Comparison of ENCODE assay signal across 10 cellular contexts in the genomic region with DNA sequence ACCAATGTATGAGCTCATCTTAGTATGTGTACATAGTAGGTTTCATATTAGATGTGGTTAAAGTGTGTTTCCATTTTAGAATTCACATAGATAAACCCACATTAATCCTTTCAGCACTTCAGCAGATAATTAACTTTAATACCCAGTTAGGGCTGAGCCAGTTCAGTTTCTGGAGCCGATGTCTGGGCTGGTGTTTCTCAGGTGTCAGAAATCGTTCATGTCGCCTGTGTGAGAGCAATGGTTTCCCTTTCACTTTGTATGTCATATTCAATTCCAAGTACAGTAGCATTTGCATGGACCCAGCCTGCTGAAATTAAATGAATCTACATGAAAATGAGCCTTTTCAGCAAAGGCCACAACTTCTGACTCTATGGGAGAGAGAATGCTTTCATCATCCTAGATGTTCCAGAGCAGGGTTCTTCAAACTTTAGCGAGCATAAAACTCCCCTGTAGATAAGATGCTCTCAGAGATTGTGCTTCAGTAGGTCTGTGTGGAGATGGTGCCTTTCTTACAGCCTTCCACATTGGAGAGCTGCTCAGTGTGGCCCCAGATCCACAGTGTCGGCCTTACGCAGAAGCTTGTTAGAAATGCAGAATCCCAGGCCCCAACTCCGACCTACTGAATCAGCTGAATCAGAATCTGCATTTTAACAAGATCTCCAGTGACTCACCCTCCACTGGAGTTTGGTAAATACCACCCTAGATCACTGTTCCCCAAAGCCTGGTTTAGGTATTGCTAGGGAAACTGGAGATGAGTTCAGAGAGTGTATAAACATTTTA. TPM values are rescaled to one million over a fixed set of nuclear protein-coding genes. Genes with fewer than 3 reads are reported as not detected.
DNase-seq lines count a peak whose midpoint lies in the region; ATAC-seq and TF ChIP-seq lines count a peak whose summit lies in the region.
"Had no signal": no experiment of that assay in that cellular context is flagged by ENCODE, and none has a peak within 500 bp of the region (broad histone marks: within the 10 kb centered on the region; RNA-seq: fewer than 3 reads in every experiment).

No MANE protein-coding gene starts in this region.

- H3K36me3 Mint-ChIP-seq in Calu3 (ENCODE audit: insufficient read depth, unreplicated experiment): no peaks in the 10 kb centered on the region
- no peaks in the 10 kb centered on the region for H3K36me3 Mint-ChIP-seq in osteocyte (ENCODE audit: unreplicated experiment)

- H3K4me3 Mint-ChIP-seq in Calu3 (ENCODE audit: low read depth, unreplicated experiment): no peak overlapping the region
- H3K4me3 Mint-ChIP-seq in osteocyte (ENCODE audit: unreplicated experiment): no peak overlapping the region

- no TSS peak for BruUV-seq in Calu3 (replicated peaks; lab: Mats Ljungman, UMichigan)

- ATAC-seq in GM21526 (IDR thresholded peaks at IDR 0.05; ENCODE audit: low FRiP score, unreplicated experiment) (peak; percentile 96), HG03469 (IDR thresholded peaks at IDR 0.05; ENCODE audit: unreplicated experiment) (peak; percentile 72), left lobe of liver (peak; percentile 36)

- H3K4me1 Mint-ChIP-seq in Calu3 (ENCODE audit: low read depth, unreplicated experiment) (no peaks in the 10 kb centered on the region), osteocyte (ENCODE audit: unreplicated experiment) (no peaks in the 10 kb centered on the region)

- H3K9me3 Mint-ChIP-seq in Calu3 (ENCODE audit: low read depth, unreplicated experiment): no peaks in the 10 kb centered on the region
- H3K9me3 Mint-ChIP-seq in osteocyte (ENCODE audit: unreplicated experiment): peaks cover 5% of the 10 kb centered on the region

- TF ChIP-seq CTCF in Calu3 (IDR thresholded peaks at IDR 0.05; ENCODE audit: unreplicated experiment) (no peak), osteocyte (IDR thresholded peaks at IDR 0.05) (no peak)

- intact Hi-C loops in Calu3 (cut with micrococcal nuclease; ENCODE audit: unreplicated experiment): no loop called here

- DNase-seq in NCI-H2081 (lab: John Stamatoyannopoulos, UW) (peak; percentile 13 to 33), NCI-H2081 treated with DMSO at 0.1 percent for 48 hours (lab: John Stamatoyannopoulos, UW) (no peak), left lobe of liver (ENCODE audit: low spot score) (no peak), SIG-M5 treated with dmso at 0.1 percent for 504 hours (lab: John Stamatoyannopoulos, UW; ENCODE audit: unreplicated experiment) (no peak), Calu3 (no peak), osteocyte (ENCODE audit: extremely low spot score, unreplicated experiment) (no peak)
- DNase-seq: kidney, transverse colon had no signal

- H3K27me3 Mint-ChIP-seq in Calu3 (ENCODE audit: unreplicated experiment) (no peaks in the 10 kb centered on the region), osteocyte (ENCODE audit: unreplicated experiment) (peaks cover 65% of the 10 kb centered on the region)

- CTCF ChIA-PET in Calu3 (lab: Charles Lee): no interaction called here

- H3K27ac Mint-ChIP-seq in Calu3 (ENCODE audit: unreplicated experiment) (no peak overlapping the region), osteocyte (ENCODE audit: unreplicated experiment) (no peak overlapping the region)

RNA-seq across cellular contexts. Expression of a gene that starts 19.6 kb away (rescaled TPM):
- 0.73 TPM for total RNA-seq in left lobe of liver
- 4.9 and 6.4 TPM in 2 replicates for total RNA-seq in Calu3 (2022)
- total RNA-seq in osteocyte: not detected in 2 replicates

Comparison
In these comparisons a context has a peak if more than half of its experiments do, and no peak if none do; other contexts are left out.
1. DNase-seq: peak in NCI-H2081 (2 of 2); none in NCI-H2081 treated with DMSO at 0.1 percent for 48 hours (single experiment), left lobe of liver (single experiment), SIG-M5 treated with dmso at 0.1 percent for 504 hours (single experiment), Calu3 (single experiment) and osteocyte (single experiment).
2. ATAC-seq: peak in every context shown above with its lines; median percentile 96 in GM21526; 72 in HG03469; 36 in left lobe of liver.